In genomic region chr6:107931894-107932293, GRCh38 we compare ENCODE assay signal across 1 cellular context.
A peak's percentile ranks its signal among the peaks of the same experiment; 100 is the strongest.
TF ChIP-seq lines count a peak whose summit lies in the region.

No MANE protein-coding gene starts in this region.

TF ChIP-seq in HepG2, 621 proteins besides CTCF, POLR2A, EP300 and RAD21 (continued from another document and continues in another):
- TF ChIP-seq GRHL1 (CRISPR knock-in tag; conservative IDR thresholded peaks at IDR 0.05) (no peak), TRIM24 (CRISPR knock-in tag; IDR thresholded peaks at IDR 0.05) (0 out of 2 replicates have a peak, but pooled peaks have one; percentile 38), RXRA (CRISPR knock-in tag; IDR thresholded peaks at IDR 0.05) (peak; percentile 49; the same call in 1 of the 2 replicates), ZNF850 (CRISPR knock-in tag; conservative IDR thresholded peaks at IDR 0.05) (no peak), ZNF446 (CRISPR knock-in tag; IDR thresholded peaks at IDR 0.05) (no peak), ZSCAN21 (CRISPR knock-in tag; IDR thresholded peaks at IDR 0.05; ENCODE audit: borderline replicate concordance) (no peak), ZNF609 (CRISPR knock-in tag; IDR thresholded peaks at IDR 0.05; ENCODE audit: borderline replicate concordance) (peak; percentile 57; the same call in 1 of the 2 replicates), ZNF691 (CRISPR knock-in tag; IDR thresholded peaks at IDR 0.05; ENCODE audit: borderline replicate concordance, low read depth) (no peak), ZC3H13 (CRISPR knock-in tag; IDR thresholded peaks at IDR 0.05) (no peak), ETV6 (CRISPR knock-in tag; conservative IDR thresholded peaks at IDR 0.05) (no peak), KDM6A (CRISPR knock-in tag; IDR thresholded peaks at IDR 0.05; ENCODE audit: low read depth) (no peak), CHD2 (IDR thresholded peaks at IDR 0.05; ENCODE audit: low read depth, low read length) (no peak), DMAP1 (CRISPR knock-in tag; IDR thresholded peaks at IDR 0.05) (no peak), NKX3-1 (CRISPR knock-in tag; IDR thresholded peaks at IDR 0.05) (no peak), ZBTB10 (CRISPR knock-in tag; IDR thresholded peaks at IDR 0.05; ENCODE audit: borderline replicate concordance) (no peak), HIVEP1 (CRISPR knock-in tag; IDR thresholded peaks at IDR 0.05) (no peak), HMG20B (CRISPR knock-in tag; conservative IDR thresholded peaks at IDR 0.05) (0 out of 2 replicates have a peak, but pooled peaks have one; percentile 25), ZNF460 (CRISPR knock-in tag; IDR thresholded peaks at IDR 0.05; ENCODE audit: borderline replicate concordance) (no peak), SKIL (CRISPR knock-in tag; IDR thresholded peaks at IDR 0.05; ENCODE audit: borderline replicate concordance) (peak; percentile 53; the same call in 1 of the 2 replicates), TBX2 (CRISPR knock-in tag; IDR thresholded peaks at IDR 0.05; ENCODE audit: borderline replicate concordance) (peak; percentile 85), ZNF616 (CRISPR knock-in tag; IDR thresholded peaks at IDR 0.05; ENCODE audit: low read depth) (no peak), ZNF503 (CRISPR knock-in tag; IDR thresholded peaks at IDR 0.05) (peak; percentile 64; the same call in 1 of the 2 replicates), ZNF639 (CRISPR knock-in tag; conservative IDR thresholded peaks at IDR 0.05) (no peak), NR2F1 (CRISPR knock-in tag; IDR thresholded peaks at IDR 0.05) (peak in 1 of 2 experiments; percentile 55; a peak in 1 of 4 replicates), HMGXB3 (CRISPR knock-in tag; IDR thresholded peaks at IDR 0.05; ENCODE audit: borderline replicate concordance) (no peak), ZNF30 (CRISPR knock-in tag; IDR thresholded peaks at IDR 0.05) (no peak), ZNF329 (CRISPR knock-in tag; IDR thresholded peaks at IDR 0.05; ENCODE audit: low read depth) (no peak), MZF1 (CRISPR knock-in tag; IDR thresholded peaks at IDR 0.05; ENCODE audit: borderline replicate concordance) (no peak), NR2F2 (IDR thresholded peaks at IDR 0.05; ENCODE audit: borderline replicate concordance, low read depth) (peak; percentile 63; the same call in 1 of the 2 replicates), PPARG (CRISPR knock-in tag; conservative IDR thresholded peaks at IDR 0.05) (peak; percentile 53; the same call in 1 of the 2 replicates), STAT6 (CRISPR knock-in tag; IDR thresholded peaks at IDR 0.05; ENCODE audit: borderline replicate concordance) (no peak), GATAD2A (CRISPR knock-in tag; IDR thresholded peaks at IDR 0.05) (peak; percentile 94), HOXA5 (CRISPR knock-in tag; IDR thresholded peaks at IDR 0.05) (no peak), ZNF605 (CRISPR knock-in tag; IDR thresholded peaks at IDR 0.05) (0 out of 2 replicates have a peak, but pooled peaks have one; percentile 18)
